1 cellular context compared by ENCODE assay signal in genomic region chr12:121983546-121984205, GRCh38.
TF ChIP-seq lines count a peak whose summit lies in the region.

No MANE protein-coding gene starts in this region.

TF ChIP-seq in IMR-90, 13 proteins besides CTCF, POLR2A, EP300 and RAD21 (continued from another document):
- TF ChIP-seq MAFK (IDR thresholded peaks at IDR 0.05; ENCODE audit: low read depth, low read length) (no peak), USF2 (IDR thresholded peaks at IDR 0.05; ENCODE audit: low read depth, low read length) (no peak), CEBPB (IDR thresholded peaks at IDR 0.05; ENCODE audit: low read depth, low read length) (no peak), CHD1 (IDR thresholded peaks at IDR 0.05; ENCODE audit: low read depth, low read length) (no peak), RFX5 (IDR thresholded peaks at IDR 0.05; ENCODE audit: low read depth, low read length) (no peak)
